9 cellular contexts compared by ENCODE assay signal in genomic region chr6:13466304-13467215, GRCh38. TPM values are rescaled to one million over a fixed set of nuclear protein-coding genes. Genes with fewer than 3 reads are reported as not detected.
DNase-seq lines count a peak whose midpoint lies in the region; ATAC-seq lines count a peak whose summit lies in the region.
"Had no signal": no experiment of that assay in that cellular context is flagged by ENCODE, and none has a peak within 500 bp of the region (broad histone marks: within the 10 kb centered on the region; RNA-seq: fewer than 3 reads in every experiment).

No MANE protein-coding gene starts in this region.

- WGBS in GM23248 (ENCODE audit: low coverage in 1 of 2, low lambda C conversion rate in 2 of 2, missing lambda C conversion rate in 2 of 2), 2 experiments, result 47 to 58% methylated on average over 6 of the region's 6 CpGs

- in situ Hi-C loops in GM23248 (cut with MboI), result no loop called here

- H3K4me3 ChIP-seq in GM23248, result no peak overlapping the region

- DNase-seq in ELR (ENCODE audit: low read depth) (peak; percentile 29), GM23248 (peak; percentile 29), activated T-cell treated with anti-CD3 and anti-CD28 coated beads for 4 hours (peak; percentile 19), left lobe of liver (ENCODE audit: low spot score) (peak; percentile 33), NCI-H1048 (lab: John Stamatoyannopoulos, UW) (no peak), NCI-H1436 (lab: John Stamatoyannopoulos, UW) (no peak), activated gamma-delta T cell treated with Interleukin-2 at 50 U/mL for 16 hours (no peak), iPS-NIHi7 (ENCODE audit: extremely low spot score) (no peak)
- DNase-seq: DMS79 had no signal

- H3K79me2 ChIP-seq in GM23248 (ENCODE audit: insufficient read depth), result no peaks in the 10 kb centered on the region

- no peaks in the 10 kb centered on the region for H3K36me3 ChIP-seq in GM23248 (ENCODE audit: low read depth)

- H3K9me3 ChIP-seq in GM23248 (ENCODE audit: low read depth), result no peaks in the 10 kb centered on the region

- peaks cover 21% of the 10 kb centered on the region for H3K4me1 ChIP-seq in GM23248 (ENCODE audit: insufficient read depth)

- H4K20me1 ChIP-seq in GM23248 (ENCODE audit: insufficient read depth), result no peaks in the 10 kb centered on the region

- H3K9ac ChIP-seq in GM23248, result no peak overlapping the region

- H3K27me3 ChIP-seq in GM23248 (replicated peaks; ENCODE audit: insufficient read depth), result no peaks in the 10 kb centered on the region

- H3F3A ChIP-seq in GM23248 (ENCODE audit: insufficient read depth), result peaks cover 6% of the 10 kb centered on the region; the same call in 1 of the 2 replicates

- no peak for ATAC-seq in left lobe of liver

- H3K4me2 ChIP-seq in GM23248 (ENCODE audit: unreplicated experiment), result peak overlapping the region; percentile 20

- no peak overlapping the region for H3K27ac ChIP-seq in GM23248

- H3K9me2 ChIP-seq in GM23248 (ENCODE audit: insufficient read depth), result no peaks in the 10 kb centered on the region

- no peak overlapping the region for H2AFZ ChIP-seq in GM23248

RNA-seq across cellular contexts. Expression of gene GFOD1, which starts 20.8 kb away (rescaled TPM):
- 0.97 and 1.6 TPM in 2 replicates for total RNA-seq in GM23248 (2014; rRNA removed; shearing (Covaris generic))
- polyA plus RNA-seq in GM23248 (2016; fragmentation: Nextera tagmentation; extraction: Ambion mirVana), result 0.74 and 0.84 TPM in 2 replicates
- total RNA-seq in left lobe of liver, result 9.6 TPM

Comparison
In these comparisons a context has a peak if more than half of its experiments do, and no peak if none do; other contexts are left out.
1. DNase-seq: peak in ELR (single experiment), GM23248 (single experiment), activated T-cell treated with anti-CD3 and anti-CD28 coated beads for 4 hours (single experiment) and left lobe of liver (single experiment); none in NCI-H1048 (single experiment), NCI-H1436 (single experiment), activated gamma-delta T cell treated with Interleukin-2 at 50 U/mL for 16 hours (single experiment) and iPS-NIHi7 (single experiment).